ENCODE assay signal across 10 cellular contexts in genomic region chr2:48566582-48566981, GRCh38. TPM values are rescaled to one million over a fixed set of nuclear protein-coding genes. Genes with fewer than 3 reads are reported as not detected.
DNase-seq lines count a peak whose midpoint lies in the region; ATAC-seq and TF ChIP-seq lines count a peak whose summit lies in the region.
"Had no signal": no experiment of that assay in that cellular context is flagged by ENCODE, and none has a peak within 500 bp of the region (broad histone marks: within the 10 kb centered on the region; RNA-seq: fewer than 3 reads in every experiment).

No MANE protein-coding gene starts in this region.

- peaks cover 2% of the 10 kb centered on the region for H3K27me3 Mint-ChIP-seq in endodermal cell (ENCODE audit: insufficient read depth)
- H3K27me3 Mint-ChIP-seq in stimulated activated naive CD8-positive, alpha-beta T cell treated with anti-CD3 and anti-CD28 coated beads, Interleukin-15, amount 100 ng/mL, for 72 hours: peaks cover 7% of the 10 kb centered on the region

- H3K4me1 Mint-ChIP-seq in endodermal cell: peaks cover 6% of the 10 kb centered on the region
- H3K4me1 Mint-ChIP-seq in stimulated activated naive CD8-positive, alpha-beta T cell treated with anti-CD3 and anti-CD28 coated beads, Interleukin-15, amount 100 ng/mL, for 72 hours: no peaks in the 10 kb centered on the region

- no peak for ATAC-seq in stimulated activated naive CD8-positive, alpha-beta T cell treated with anti-CD3 and anti-CD28 coated beads, Interleukin-15, amount 100 ng/mL, for 72 hours
- ATAC-seq in HG03097 (IDR thresholded peaks at IDR 0.05; ENCODE audit: low FRiP score, unreplicated experiment): no peak

- no peak overlapping the region for H3K27ac ChIP-seq in endodermal cell (ENCODE audit: low read depth, low read length)

- no peak overlapping the region for H3K27ac Mint-ChIP-seq in endodermal cell
- no peak overlapping the region for H3K27ac Mint-ChIP-seq in stimulated activated naive CD8-positive, alpha-beta T cell treated with anti-CD3 and anti-CD28 coated beads, Interleukin-15, amount 100 ng/mL, for 72 hours

- peak; percentile 55 for TF ChIP-seq CTCF in AG09309 (IDR thresholded peaks at IDR 0.05; ENCODE audit: control insufficient read depth, insufficient read depth, low read depth, low read length, missing control alignments)
- TF ChIP-seq CTCF in endodermal cell (conservative IDR thresholded peaks at IDR 0.05): peak; percentile 69

- H3K4me3 Mint-ChIP-seq in endodermal cell: no peak overlapping the region
- no peak overlapping the region for H3K4me3 Mint-ChIP-seq in stimulated activated naive CD8-positive, alpha-beta T cell treated with anti-CD3 and anti-CD28 coated beads, Interleukin-15, amount 100 ng/mL, for 72 hours

- no peaks in the 10 kb centered on the region for H3K9me3 Mint-ChIP-seq in endodermal cell
- no peaks in the 10 kb centered on the region for H3K9me3 Mint-ChIP-seq in stimulated activated naive CD8-positive, alpha-beta T cell treated with anti-CD3 and anti-CD28 coated beads, Interleukin-15, amount 100 ng/mL, for 72 hours

- no peaks in the 10 kb centered on the region for H3K27me3 ChIP-seq in endodermal cell (ENCODE audit: control insufficient read depth, insufficient read depth, low read length, poor library complexity, severe bottlenecking)

- H3K36me3 ChIP-seq in endodermal cell (ENCODE audit: control insufficient read depth, insufficient read depth, low read length): no peaks in the 10 kb centered on the region

- 27 to 53% methylated on average over 2 to 5 of the region's 5 CpGs for WGBS in endodermal cell (ENCODE audit: insufficient coverage in 1 of 2, insufficient read length in 1 of 2), 2 experiments

- H3K4me3 ChIP-seq in AG09309 (ENCODE audit: control insufficient read depth, low read depth, low read length) (no peak overlapping the region), endodermal cell (ENCODE audit: low read length) (no peak overlapping the region)

- DNase-seq in AG09309 (ENCODE audit: low read depth): no peak
- DNase-seq in NCI-H2227 (lab: John Stamatoyannopoulos, UW; ENCODE audit: unreplicated experiment): peak; percentile 60
- DNase-seq in endodermal cell: peak; percentile 61
- peak; percentile 51 for DNase-seq in midbrain (lab: John Stamatoyannopoulos, UW)
- DNase-seq in RKO (ENCODE audit: low spot score): no peak
- no peak for DNase-seq in stimulated activated CD4-positive, alpha-beta T cell treated with anti-CD3 and anti-CD28 coated beads, Interleukin-4, amount 100 ng/mL, for 4 hours
- no peak for DNase-seq in stimulated activated naive CD8-positive, alpha-beta T cell treated with anti-CD3 and anti-CD28 coated beads, Interleukin-15, amount 100 ng/mL, for 72 hours
- DNase-seq: activated CD4-positive, alpha-beta T cell treated with anti-CD3 and anti-CD28 coated beads, Interleukin-2, amount 50 U/mL, for 1 hour; Calu3 had no signal

- no peaks in the 10 kb centered on the region for H3K4me1 ChIP-seq in endodermal cell (ENCODE audit: control insufficient read depth, insufficient read depth, low read length)

- H3K9me3 ChIP-seq in endodermal cell (ENCODE audit: control insufficient read depth, low read length): no peaks in the 10 kb centered on the region

- H3K36me3 Mint-ChIP-seq in endodermal cell (ENCODE audit: low read depth): peaks cover 7% of the 10 kb centered on the region

- H3K9ac ChIP-seq in endodermal cell (ENCODE audit: extremely low read depth, low read length, poor library complexity, severe bottlenecking): no peak overlapping the region

RNA-seq across cellular contexts. Expression of gene STON1, which starts 36.6 kb away (rescaled TPM):
- 10 to 100 TPM; 15.0 to 19.5 TPM for total RNA-seq in endodermal cell
- 23.9 TPM for polyA plus RNA-seq in endodermal cell (2013, experiment 1 of 2)
- polyA plus RNA-seq in endodermal cell (2013, experiment 2 of 2): 24.2 TPM

RNA-seq across cellular contexts. Expression of gene GTF2A1L, which starts 51.1 kb away (rescaled TPM):
- not detected for total RNA-seq in endodermal cell
- 1.4 TPM for polyA plus RNA-seq in endodermal cell (2013, experiment 1 of 2)
- polyA plus RNA-seq in endodermal cell (2013, experiment 2 of 2): 1.6 TPM
- total RNA-seq: Calu3 had no signal

Comparison
In these comparisons a context has a peak if more than half of its experiments do, and no peak if none do; other contexts are left out.
1. DNase-seq: peak in NCI-H2227 (single experiment), endodermal cell (single experiment) and midbrain (single experiment); none in AG09309 (single experiment), RKO (single experiment), stimulated activated CD4-positive, alpha-beta T cell treated with anti-CD3 and anti-CD28 coated beads, Interleukin-4, amount 100 ng/mL, for 4 hours (0 of 2) and stimulated activated naive CD8-positive, alpha-beta T cell treated with anti-CD3 and anti-CD28 coated beads, Interleukin-15, amount 100 ng/mL, for 72 hours (0 of 2).